1 cellular context compared by ENCODE assay signal in the genomic region with DNA sequence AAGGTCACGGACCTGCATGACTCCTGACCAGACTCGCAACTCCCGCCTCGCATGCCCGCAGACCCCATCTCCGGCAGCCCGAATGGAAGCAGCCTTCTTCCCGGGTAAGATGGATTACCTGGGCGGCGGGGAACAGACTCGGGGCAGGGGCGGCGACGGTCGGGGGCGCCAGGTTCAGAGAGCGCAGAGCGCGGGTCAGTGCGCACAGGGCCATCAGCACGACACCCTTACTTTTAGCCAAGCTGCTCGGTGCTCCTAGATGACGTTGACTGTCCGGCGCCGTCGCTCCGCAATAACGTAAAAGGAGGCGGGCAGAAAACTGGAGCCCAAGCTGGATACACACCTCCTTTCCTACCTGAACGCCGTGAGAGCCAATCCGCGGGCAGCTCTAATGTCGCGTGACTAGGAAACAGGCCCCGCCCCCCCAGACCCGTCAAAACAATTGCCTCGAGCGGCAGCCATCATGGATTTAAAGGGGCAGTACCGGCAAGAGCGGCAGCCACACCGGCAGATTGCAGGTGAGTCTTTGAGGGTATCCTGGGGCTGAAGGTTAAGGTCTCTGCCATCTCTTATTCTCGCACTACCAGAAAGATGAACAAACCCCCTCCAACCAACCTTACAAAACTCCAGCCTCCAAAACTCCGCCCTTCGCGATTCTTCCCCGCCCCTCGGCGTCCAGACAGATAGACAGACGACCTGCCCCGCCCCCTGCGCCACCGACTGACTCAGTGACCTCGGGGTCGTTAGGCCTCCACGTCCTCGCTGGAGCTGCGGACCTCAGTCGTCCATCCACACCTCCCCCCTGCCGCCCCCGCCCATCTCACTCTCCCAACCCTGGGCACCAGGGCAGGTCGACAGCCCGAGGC.
TF ChIP-seq lines count a peak whose summit lies in the region.

A gene (plus strand): TSS at position 464 of the 866 bp plus-strand sequence. CDS start 1,705 bp downstream, outside the sequence.
A gene (minus strand): TSS at position 267 of the 866 bp plus-strand sequence. CDS start 53 bp downstream, at position 214.

TF ChIP-seq in HEK293, 187 proteins besides CTCF, POLR2A, EP300 and RAD21 (continued from another document and continues in another):
- TF ChIP-seq, protein P1, sequence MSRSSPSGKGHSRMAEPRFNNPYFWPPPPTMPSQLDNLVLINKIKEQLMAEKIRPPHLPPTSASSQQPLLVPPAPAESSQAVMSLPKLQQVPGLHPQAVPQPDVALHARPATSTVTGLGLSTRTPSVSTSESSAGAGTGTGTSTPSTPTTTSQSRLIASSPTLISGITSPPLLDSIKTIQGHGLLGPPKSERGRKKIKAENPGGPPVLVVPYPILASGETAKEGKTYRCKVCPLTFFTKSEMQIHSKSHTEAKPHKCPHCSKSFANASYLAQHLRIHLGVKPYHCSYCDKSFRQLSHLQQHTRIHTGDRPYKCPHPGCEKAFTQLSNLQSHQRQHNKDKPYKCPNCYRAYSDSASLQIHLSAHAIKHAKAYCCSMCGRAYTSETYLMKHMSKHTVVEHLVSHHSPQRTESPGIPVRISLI (tag by site-specific recombination; IDR thresholded peaks at IDR 0.05): no peak
- TF ChIP-seq, protein P2, sequence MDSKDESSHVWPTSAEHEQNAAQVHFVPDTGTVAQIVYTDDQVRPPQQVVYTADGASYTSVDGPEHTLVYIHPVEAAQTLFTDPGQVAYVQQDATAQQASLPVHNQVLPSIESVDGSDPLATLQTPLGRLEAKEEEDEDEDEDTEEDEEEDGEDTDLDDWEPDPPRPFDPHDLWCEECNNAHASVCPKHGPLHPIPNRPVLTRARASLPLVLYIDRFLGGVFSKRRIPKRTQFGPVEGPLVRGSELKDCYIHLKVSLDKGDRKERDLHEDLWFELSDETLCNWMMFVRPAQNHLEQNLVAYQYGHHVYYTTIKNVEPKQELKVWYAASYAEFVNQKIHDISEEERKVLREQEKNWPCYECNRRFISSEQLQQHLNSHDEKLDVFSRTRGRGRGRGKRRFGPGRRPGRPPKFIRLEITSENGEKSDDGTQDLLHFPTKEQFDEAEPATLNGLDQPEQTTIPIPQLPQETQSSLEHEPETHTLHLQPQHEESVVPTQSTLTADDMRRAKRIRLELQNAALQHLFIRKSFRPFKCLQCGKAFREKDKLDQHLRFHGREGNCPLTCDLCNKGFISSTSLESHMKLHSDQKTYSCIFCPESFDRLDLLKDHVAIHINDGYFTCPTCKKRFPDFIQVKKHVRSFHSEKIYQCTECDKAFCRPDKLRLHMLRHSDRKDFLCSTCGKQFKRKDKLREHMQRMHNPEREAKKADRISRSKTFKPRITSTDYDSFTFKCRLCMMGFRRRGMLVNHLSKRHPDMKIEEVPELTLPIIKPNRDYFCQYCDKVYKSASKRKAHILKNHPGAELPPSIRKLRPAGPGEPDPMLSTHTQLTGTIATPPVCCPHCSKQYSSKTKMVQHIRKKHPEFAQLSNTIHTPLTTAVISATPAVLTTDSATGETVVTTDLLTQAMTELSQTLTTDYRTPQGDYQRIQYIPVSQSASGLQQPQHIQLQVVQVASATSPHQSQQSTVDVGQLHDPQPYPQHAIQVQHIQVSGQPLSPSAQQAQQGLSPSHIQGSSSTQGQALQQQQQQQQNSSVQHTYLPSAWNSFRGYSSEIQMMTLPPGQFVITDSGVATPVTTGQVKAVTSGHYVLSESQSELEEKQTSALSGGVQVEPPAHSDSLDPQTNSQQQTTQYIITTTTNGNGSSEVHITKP (tag by site-specific recombination; IDR thresholded peaks at IDR 0.05): peak; percentile 41
- TF ChIP-seq ZNF157 (tag by site-specific recombination; IDR thresholded peaks at IDR 0.05) (no peak), ZNF2 (tag by site-specific recombination; IDR thresholded peaks at IDR 0.05) (peak; percentile 70; the same call in 1 of the 2 replicates), ZNF600 (tag by site-specific recombination; IDR thresholded peaks at IDR 0.05) (peak; percentile 34; the same call in 1 of the 2 replicates), ZBTB1 (tag by site-specific recombination; IDR thresholded peaks at IDR 0.05) (no peak), ZNF621 (tag by site-specific recombination; IDR thresholded peaks at IDR 0.05) (no peak), ZNF792 (tag by site-specific recombination; IDR thresholded peaks at IDR 0.05) (no peak), ZNF175 (tag by site-specific recombination; IDR thresholded peaks at IDR 0.05) (no peak), MEIS1 (CRISPR knock-in tag; IDR thresholded peaks at IDR 0.05; ENCODE audit: borderline replicate concordance) (no peak), TCF7L2 (IDR thresholded peaks at IDR 0.05; ENCODE audit: borderline replicate concordance, low read depth, low read length) (no peak), ZNF335 (tag by site-specific recombination; conservative IDR thresholded peaks at IDR 0.05) (peak; percentile 58), ZBTB21 (tag by site-specific recombination; IDR thresholded peaks at IDR 0.05) (peak; percentile 81), GLI2 (tag by site-specific recombination; IDR thresholded peaks at IDR 0.05; ENCODE audit: borderline replicate concordance, low read depth) (no peak), ZNF239 (tag by site-specific recombination; IDR thresholded peaks at IDR 0.05) (0 out of 2 replicates have a peak, but pooled peaks have one; percentile 43), BCL11B (tag by site-specific recombination; IDR thresholded peaks at IDR 0.05; ENCODE audit: low read depth) (no peak), WT1 (tag by site-specific recombination; IDR thresholded peaks at IDR 0.05) (no peak), GLIS2 (tag by site-specific recombination; IDR thresholded peaks at IDR 0.05) (peak; percentile 40; the same call in 1 of the 2 replicates), GLI4 (tag by site-specific recombination; IDR thresholded peaks at IDR 0.05) (no peak), ZNF121 (tag by site-specific recombination; IDR thresholded peaks at IDR 0.05) (peak; percentile 42; the same call in 1 of the 2 replicates), ZNF785 (tag by site-specific recombination; IDR thresholded peaks at IDR 0.05) (no peak), ZNF660 (tag by site-specific recombination; IDR thresholded peaks at IDR 0.05) (peak; percentile 73; the same call in 1 of the 2 replicates), ZNF146 (tag by site-specific recombination; IDR thresholded peaks at IDR 0.05) (no peak), HOXD13 (CRISPR knock-in tag; IDR thresholded peaks at IDR 0.05; ENCODE audit: borderline replicate concordance) (no peak), ZNF768 (tag by site-specific recombination; IDR thresholded peaks at IDR 0.05) (no peak; the same call in 1 of the 2 replicates), KLF16 (tag by site-specific recombination; IDR thresholded peaks at IDR 0.05) (peak; percentile 28; the same call in 1 of the 2 replicates), ZFP69B (tag by site-specific recombination; IDR thresholded peaks at IDR 0.05) (peak; percentile 68; the same call in 1 of the 2 replicates), ZNF37A (tag by site-specific recombination; IDR thresholded peaks at IDR 0.05) (no peak), ZBTB7A (tag by site-specific recombination; IDR thresholded peaks at IDR 0.05; ENCODE audit: low read depth) (no peak), ZNF624 (tag by site-specific recombination; IDR thresholded peaks at IDR 0.05) (no peak), ZNF776 (tag by site-specific recombination; IDR thresholded peaks at IDR 0.05; ENCODE audit: borderline replicate concordance) (no peak), ZNF843 (tag by site-specific recombination; IDR thresholded peaks at IDR 0.05) (no peak), GFI1B (tag by site-specific recombination; IDR thresholded peaks at IDR 0.05) (0 out of 2 replicates have a peak, but pooled peaks have one; percentile 10), ZNF561 (tag by site-specific recombination; IDR thresholded peaks at IDR 0.05; ENCODE audit: borderline replicate concordance) (0 out of 2 replicates have a peak, but pooled peaks have one; percentile 11), ZIC2 (tag by site-specific recombination; IDR thresholded peaks at IDR 0.05) (no peak), ZNF350 (tag by site-specific recombination; IDR thresholded peaks at IDR 0.05) (no peak), KLF9 (tag by site-specific recombination; IDR thresholded peaks at IDR 0.05; ENCODE audit: low read depth) (peak; percentile 94), ZNF747 (tag by site-specific recombination; IDR thresholded peaks at IDR 0.05) (no peak), ZNF610 (tag by site-specific recombination; IDR thresholded peaks at IDR 0.05; ENCODE audit: borderline replicate concordance) (no peak), ZNF514 (tag by site-specific recombination; IDR thresholded peaks at IDR 0.05) (no peak), ZNF664 (tag by site-specific recombination; IDR thresholded peaks at IDR 0.05) (no peak), ZFP41 (tag by site-specific recombination; IDR thresholded peaks at IDR 0.05; ENCODE audit: borderline replicate concordance) (no peak)
- TF ChIP-seq, protein P3, sequence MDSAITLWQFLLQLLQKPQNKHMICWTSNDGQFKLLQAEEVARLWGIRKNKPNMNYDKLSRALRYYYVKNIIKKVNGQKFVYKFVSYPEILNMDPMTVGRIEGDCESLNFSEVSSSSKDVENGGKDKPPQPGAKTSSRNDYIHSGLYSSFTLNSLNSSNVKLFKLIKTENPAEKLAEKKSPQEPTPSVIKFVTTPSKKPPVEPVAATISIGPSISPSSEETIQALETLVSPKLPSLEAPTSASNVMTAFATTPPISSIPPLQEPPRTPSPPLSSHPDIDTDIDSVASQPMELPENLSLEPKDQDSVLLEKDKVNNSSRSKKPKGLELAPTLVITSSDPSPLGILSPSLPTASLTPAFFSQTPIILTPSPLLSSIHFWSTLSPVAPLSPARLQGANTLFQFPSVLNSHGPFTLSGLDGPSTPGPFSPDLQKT (IDR thresholded peaks at IDR 0.05; ENCODE audit: borderline replicate concordance, low read depth, low read length): no peak
- TF ChIP-seq, protein P4, sequence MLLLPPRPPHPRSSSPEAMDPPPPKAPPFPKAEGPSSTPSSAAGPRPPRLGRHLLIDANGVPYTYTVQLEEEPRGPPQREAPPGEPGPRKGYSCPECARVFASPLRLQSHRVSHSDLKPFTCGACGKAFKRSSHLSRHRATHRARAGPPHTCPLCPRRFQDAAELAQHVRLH (tag by site-specific recombination; IDR thresholded peaks at IDR 0.05): no peak
- TF ChIP-seq, protein P5, sequence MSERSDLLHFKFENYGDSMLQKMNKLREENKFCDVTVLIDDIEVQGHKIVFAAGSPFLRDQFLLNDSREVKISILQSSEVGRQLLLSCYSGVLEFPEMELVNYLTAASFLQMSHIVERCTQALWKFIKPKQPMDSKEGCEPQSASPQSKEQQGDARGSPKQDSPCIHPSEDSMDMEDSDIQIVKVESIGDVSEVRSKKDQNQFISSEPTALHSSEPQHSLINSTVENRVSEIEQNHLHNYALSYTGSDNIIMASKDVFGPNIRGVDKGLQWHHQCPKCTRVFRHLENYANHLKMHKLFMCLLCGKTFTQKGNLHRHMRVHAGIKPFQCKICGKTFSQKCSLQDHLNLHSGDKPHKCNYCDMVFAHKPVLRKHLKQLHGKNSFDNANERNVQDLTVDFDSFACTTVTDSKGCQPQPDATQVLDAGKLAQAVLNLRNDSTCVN (tag by site-specific recombination; optimal IDR thresholded peaks at IDR 0.05): peak; percentile 38
- TF ChIP-seq, protein P6, sequence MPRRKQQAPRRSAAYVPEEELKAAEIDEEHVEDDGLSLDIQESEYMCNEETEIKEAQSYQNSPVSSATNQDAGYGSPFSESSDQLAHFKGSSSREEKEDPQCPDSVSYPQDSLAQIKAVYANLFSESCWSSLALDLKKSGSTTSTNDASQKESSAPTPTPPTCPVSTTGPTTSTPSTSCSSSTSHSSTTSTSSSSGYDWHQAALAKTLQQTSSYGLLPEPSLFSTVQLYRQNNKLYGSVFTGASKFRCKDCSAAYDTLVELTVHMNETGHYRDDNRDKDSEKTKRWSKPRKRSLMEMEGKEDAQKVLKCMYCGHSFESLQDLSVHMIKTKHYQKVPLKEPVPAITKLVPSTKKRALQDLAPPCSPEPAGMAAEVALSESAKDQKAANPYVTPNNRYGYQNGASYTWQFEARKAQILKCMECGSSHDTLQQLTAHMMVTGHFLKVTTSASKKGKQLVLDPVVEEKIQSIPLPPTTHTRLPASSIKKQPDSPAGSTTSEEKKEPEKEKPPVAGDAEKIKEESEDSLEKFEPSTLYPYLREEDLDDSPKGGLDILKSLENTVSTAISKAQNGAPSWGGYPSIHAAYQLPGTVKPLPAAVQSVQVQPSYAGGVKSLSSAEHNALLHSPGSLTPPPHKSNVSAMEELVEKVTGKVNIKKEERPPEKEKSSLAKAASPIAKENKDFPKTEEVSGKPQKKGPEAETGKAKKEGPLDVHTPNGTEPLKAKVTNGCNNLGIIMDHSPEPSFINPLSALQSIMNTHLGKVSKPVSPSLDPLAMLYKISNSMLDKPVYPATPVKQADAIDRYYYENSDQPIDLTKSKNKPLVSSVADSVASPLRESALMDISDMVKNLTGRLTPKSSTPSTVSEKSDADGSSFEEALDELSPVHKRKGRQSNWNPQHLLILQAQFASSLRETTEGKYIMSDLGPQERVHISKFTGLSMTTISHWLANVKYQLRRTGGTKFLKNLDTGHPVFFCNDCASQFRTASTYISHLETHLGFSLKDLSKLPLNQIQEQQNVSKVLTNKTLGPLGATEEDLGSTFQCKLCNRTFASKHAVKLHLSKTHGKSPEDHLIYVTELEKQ (tag by site-specific recombination; IDR thresholded peaks at IDR 0.05; ENCODE audit: borderline replicate concordance): 0 out of 2 replicates have a peak, but pooled peaks have one; percentile 4
- TF ChIP-seq, protein P7, sequence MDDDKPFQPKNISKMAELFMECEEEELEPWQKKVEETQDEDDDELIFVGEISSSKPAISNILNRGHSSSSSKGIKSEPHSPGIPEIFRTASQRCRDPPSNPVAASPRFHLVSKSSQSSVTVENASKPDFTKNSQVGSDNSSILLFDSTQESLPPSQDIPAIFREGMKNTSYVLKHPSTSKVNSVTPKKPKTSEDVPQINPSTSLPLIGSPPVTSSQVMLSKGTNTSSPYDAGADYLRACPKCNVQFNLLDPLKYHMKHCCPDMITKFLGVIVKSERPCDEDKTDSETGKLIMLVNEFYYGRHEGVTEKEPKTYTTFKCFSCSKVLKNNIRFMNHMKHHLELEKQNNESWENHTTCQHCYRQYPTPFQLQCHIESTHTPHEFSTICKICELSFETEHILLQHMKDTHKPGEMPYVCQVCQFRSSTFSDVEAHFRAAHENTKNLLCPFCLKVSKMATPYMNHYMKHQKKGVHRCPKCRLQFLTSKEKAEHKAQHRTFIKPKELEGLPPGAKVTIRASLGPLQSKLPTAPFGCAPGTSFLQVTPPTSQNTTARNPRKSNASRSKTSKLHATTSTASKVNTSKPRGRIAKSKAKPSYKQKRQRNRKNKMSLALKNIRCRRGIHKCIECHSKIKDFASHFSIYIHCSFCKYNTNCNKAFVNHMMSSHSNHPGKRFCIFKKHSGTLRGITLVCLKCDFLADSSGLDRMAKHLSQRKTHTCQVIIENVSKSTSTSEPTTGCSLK (tag by site-specific recombination; IDR thresholded peaks at IDR 0.05): no peak
- TF ChIP-seq, protein P8, sequence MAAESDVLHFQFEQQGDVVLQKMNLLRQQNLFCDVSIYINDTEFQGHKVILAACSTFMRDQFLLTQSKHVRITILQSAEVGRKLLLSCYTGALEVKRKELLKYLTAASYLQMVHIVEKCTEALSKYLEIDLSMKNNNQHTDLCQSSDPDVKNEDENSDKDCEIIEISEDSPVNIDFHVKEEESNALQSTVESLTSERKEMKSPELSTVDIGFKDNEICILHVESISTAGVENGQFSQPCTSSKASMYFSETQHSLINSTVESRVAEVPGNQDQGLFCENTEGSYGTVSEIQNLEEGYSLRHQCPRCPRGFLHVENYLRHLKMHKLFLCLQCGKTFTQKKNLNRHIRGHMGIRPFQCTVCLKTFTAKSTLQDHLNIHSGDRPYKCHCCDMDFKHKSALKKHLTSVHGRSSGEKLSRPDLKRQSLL (tag by site-specific recombination; IDR thresholded peaks at IDR 0.05): no peak
